In genomic region chr16:27407158-27407557, GRCh38 we compare ENCODE assay signal across 1 cellular context.
TF ChIP-seq lines count a peak whose summit lies in the region.

No MANE protein-coding gene starts in this region.

TF ChIP-seq in GM12878, 131 proteins besides CTCF, POLR2A, EP300 and RAD21:
- TF ChIP-seq ATF2 (IDR thresholded peaks at IDR 0.05; ENCODE audit: low read length) (no peak), RBBP5 (conservative IDR thresholded peaks at IDR 0.05) (no peak), MTA3 (IDR thresholded peaks at IDR 0.05; ENCODE audit: borderline replicate concordance, low read length) (no peak), POLR2AphosphoS2 (IDR thresholded peaks at IDR 0.05; ENCODE audit: low read depth, low read length) (no peak), PAX5 (IDR thresholded peaks at IDR 0.05; ENCODE audit: borderline replicate concordance, low read depth, low read length) (no peak), SMAD1 (IDR thresholded peaks at IDR 0.05; ENCODE audit: low read depth, partially characterized antibody) (no peak), CREB1 (IDR thresholded peaks at IDR 0.05; ENCODE audit: low read depth) (no peak), ZNF217 (IDR thresholded peaks at IDR 0.05) (no peak), EGR1 (IDR thresholded peaks at IDR 0.05; ENCODE audit: borderline replicate concordance in 1 of 2, low read depth in 2 of 2, low read length in 2 of 2) (no peak), GABPA (IDR thresholded peaks at IDR 0.05; ENCODE audit: low read depth) (no peak), WRNIP1 (IDR thresholded peaks at IDR 0.05; ENCODE audit: borderline replicate concordance, low read depth, low read length) (no peak), STAT1 (conservative IDR thresholded peaks at IDR 0.05) (no peak), RFX5 (IDR thresholded peaks at IDR 0.05; ENCODE audit: low read depth, low read length) (no peak), SREBF2 (IDR thresholded peaks at IDR 0.05; ENCODE audit: low read length) (no peak), BCL11A (IDR thresholded peaks at IDR 0.05; ENCODE audit: low read depth, low read length) (no peak), CUX1 (IDR thresholded peaks at IDR 0.05; ENCODE audit: insufficient replicate concordance, low read depth, low read length) (no peak)
- TF ChIP-seq, protein P1, sequence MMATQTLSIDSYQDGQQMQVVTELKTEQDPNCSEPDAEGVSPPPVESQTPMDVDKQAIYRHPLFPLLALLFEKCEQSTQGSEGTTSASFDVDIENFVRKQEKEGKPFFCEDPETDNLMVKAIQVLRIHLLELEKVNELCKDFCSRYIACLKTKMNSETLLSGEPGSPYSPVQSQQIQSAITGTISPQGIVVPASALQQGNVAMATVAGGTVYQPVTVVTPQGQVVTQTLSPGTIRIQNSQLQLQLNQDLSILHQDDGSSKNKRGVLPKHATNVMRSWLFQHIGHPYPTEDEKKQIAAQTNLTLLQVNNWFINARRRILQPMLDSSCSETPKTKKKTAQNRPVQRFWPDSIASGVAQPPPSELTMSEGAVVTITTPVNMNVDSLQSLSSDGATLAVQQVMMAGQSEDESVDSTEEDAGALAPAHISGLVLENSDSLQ (IDR thresholded peaks at IDR 0.05) = no peak
- TF ChIP-seq, protein P2, sequence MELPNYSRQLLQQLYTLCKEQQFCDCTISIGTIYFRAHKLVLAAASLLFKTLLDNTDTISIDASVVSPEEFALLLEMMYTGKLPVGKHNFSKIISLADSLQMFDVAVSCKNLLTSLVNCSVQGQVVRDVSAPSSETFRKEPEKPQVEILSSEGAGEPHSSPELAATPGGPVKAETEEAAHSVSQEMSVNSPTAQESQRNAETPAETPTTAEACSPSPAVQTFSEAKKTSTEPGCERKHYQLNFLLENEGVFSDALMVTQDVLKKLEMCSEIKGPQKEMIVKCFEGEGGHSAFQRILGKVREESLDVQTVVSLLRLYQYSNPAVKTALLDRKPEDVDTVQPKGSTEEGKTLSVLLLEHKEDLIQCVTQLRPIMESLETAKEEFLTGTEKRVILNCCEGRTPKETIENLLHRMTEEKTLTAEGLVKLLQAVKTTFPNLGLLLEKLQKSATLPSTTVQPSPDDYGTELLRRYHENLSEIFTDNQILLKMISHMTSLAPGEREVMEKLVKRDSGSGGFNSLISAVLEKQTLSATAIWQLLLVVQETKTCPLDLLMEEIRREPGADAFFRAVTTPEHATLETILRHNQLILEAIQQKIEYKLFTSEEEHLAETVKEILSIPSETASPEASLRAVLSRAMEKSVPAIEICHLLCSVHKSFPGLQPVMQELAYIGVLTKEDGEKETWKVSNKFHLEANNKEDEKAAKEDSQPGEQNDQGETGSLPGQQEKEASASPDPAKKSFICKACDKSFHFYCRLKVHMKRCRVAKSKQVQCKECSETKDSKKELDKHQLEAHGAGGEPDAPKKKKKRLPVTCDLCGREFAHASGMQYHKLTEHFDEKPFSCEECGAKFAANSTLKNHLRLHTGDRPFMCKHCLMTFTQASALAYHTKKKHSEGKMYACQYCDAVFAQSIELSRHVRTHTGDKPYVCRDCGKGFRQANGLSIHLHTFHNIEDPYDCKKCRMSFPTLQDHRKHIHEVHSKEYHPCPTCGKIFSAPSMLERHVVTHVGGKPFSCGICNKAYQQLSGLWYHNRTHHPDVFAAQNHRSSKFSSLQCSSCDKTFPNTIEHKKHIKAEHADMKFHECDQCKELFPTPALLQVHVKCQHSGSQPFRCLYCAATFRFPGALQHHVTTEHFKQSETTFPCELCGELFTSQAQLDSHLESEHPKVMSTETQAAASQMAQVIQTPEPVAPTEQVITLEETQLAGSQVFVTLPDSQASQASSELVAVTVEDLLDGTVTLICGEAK (IDR thresholded peaks at IDR 0.05; ENCODE audit: borderline replicate concordance) = no peak
- TF ChIP-seq, protein P3, sequence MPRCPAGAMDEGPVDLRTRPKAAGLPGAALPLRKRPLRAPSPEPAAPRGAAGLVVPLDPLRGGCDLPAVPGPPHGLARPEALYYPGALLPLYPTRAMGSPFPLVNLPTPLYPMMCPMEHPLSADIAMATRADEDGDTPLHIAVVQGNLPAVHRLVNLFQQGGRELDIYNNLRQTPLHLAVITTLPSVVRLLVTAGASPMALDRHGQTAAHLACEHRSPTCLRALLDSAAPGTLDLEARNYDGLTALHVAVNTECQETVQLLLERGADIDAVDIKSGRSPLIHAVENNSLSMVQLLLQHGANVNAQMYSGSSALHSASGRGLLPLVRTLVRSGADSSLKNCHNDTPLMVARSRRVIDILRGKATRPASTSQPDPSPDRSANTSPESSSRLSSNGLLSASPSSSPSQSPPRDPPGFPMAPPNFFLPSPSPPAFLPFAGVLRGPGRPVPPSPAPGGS (IDR thresholded peaks at IDR 0.05; ENCODE audit: borderline replicate concordance, insufficient read depth, low read depth, low read length, poor library complexity, severe bottlenecking) = no peak
- TF ChIP-seq, protein P4, sequence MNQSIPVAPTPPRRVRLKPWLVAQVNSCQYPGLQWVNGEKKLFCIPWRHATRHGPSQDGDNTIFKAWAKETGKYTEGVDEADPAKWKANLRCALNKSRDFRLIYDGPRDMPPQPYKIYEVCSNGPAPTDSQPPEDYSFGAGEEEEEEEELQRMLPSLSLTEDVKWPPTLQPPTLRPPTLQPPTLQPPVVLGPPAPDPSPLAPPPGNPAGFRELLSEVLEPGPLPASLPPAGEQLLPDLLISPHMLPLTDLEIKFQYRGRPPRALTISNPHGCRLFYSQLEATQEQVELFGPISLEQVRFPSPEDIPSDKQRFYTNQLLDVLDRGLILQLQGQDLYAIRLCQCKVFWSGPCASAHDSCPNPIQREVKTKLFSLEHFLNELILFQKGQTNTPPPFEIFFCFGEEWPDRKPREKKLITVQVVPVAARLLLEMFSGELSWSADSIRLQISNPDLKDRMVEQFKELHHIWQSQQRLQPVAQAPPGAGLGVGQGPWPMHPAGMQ (IDR thresholded peaks at IDR 0.05; ENCODE audit: borderline replicate concordance) = no peak
TF ChIP-seq in GM12878: peak in this region for 0.
